ENCODE assay signal across 5 cellular contexts in the genomic region with DNA sequence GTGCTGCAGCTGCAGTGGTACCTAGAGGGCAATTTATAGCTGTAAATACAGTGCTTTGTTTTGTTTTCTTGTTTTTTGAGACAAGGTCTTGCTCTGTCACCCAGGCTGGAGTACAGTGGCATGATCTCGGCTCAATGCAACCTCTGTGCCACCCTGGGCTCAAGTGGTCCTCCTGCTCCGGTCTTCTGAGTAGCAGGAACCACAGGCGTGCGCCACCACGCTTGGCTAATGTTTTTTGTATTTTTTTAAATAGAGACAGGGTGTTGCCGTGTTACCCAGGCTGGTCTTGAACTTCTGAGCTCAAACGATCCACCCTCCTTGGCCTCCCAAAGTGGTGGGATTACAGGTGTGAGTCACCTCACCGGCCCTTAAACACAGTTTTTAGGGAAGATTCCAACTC. TPM values are rescaled to one million over a fixed set of nuclear protein-coding genes. Genes with fewer than 3 reads are reported as not detected.
"Had no signal": no experiment of that assay in that cellular context is flagged by ENCODE, and none has a peak within 500 bp of the region (broad histone marks: within the 10 kb centered on the region; RNA-seq: fewer than 3 reads in every experiment).

No MANE protein-coding gene starts in this region.

- DNase-seq: H9, HCEC 1CT, IMR-90 had no signal

- ATAC-seq: GM23338 had no signal

- H2AFZ ChIP-seq: GM23338 had no signal

- H3K4me2 ChIP-seq: GM23338 had no signal

- H3K4me3 Mint-ChIP-seq: GM23338, H9 had no signal

- H3K27ac Mint-ChIP-seq: GM23338, H9 had no signal

- H3K4me3 ChIP-seq: GM23338 had no signal

RNA-seq across cellular contexts. Expression of a gene that starts 26.8 kb away (rescaled TPM):
- total RNA-seq: HT-29, IMR-90 had no signal

RNA-seq across cellular contexts. Expression of a gene that starts 41.4 kb away (rescaled TPM):
- total RNA-seq: IMR-90 had no signal
